ENCODE assay signal across 8 cellular contexts in the genomic region with DNA sequence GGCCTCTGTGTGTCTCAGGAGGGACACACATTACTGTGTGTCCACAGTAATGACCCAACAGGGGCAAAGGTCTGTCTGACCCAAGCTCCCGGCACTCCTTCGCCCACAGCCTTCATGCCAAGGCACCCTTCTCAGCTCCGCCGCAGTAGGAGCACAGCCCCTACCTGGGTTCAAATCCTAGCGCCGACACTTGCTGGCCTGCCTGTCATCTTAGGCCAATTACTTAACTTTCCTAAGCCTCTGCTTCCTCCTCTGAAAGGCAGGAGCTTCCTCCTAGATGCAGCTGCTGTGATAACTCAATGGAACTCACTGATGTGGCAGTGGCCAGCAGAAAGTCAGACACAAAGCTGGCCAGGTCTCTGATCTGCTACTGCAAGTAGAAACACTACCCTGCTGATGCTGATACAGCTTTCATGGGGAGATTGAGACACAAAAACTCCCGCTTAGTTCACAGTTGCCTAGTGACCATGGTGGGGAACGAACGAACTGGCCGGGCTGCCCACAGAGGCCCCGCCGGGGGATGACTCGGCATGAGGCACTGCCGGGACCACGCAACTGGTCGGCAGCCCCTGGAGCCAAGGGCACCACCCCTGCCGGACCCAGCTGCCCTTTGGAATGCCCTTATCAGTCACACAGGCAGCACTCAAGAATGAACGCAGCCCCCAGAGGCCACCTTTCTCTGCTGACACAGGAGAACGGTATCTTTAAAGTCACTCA. TPM values are rescaled to one million over a fixed set of nuclear protein-coding genes. Genes with fewer than 3 reads are reported as not detected.
A peak's percentile ranks its signal among the peaks of the same experiment; 100 is the strongest.
DNase-seq lines count a peak whose midpoint lies in the region; ATAC-seq, FAIRE-seq and TF ChIP-seq lines count a peak whose summit lies in the region.

No MANE protein-coding gene starts in this region.

- H3K36me3 ChIP-seq in HepG2 (replicated peaks in 1 of 2; ENCODE audit: control insufficient read depth in 1 of 2, insufficient read depth in 2 of 2, low read length in 2 of 2) = peaks cover 2 to 28% of the 10 kb centered on the region in 2 experiments; a peak in 2 of 5 replicates
- H3K36me3 ChIP-seq in thymus (ENCODE audit: control insufficient read depth, insufficient read depth) = peaks cover 48% of the 10 kb centered on the region

- peaks cover 0 to 2% (median 0%) of the 10 kb centered on the region in 3 donors for H3K9me3 Mint-ChIP-seq in IgD-negative memory B cell

- POLR2A ChIA-PET in AG04450 (lab: Yijun Ruan, JAX) (interaction anchor here (0.6 to 9.3 kb wide), 4 partner anchors 7 to 93 kb away, joined by 4 to 105 read pairs (median 22); partner anchors contain the start of gene EHD1), HepG2 (lab: Yijun Ruan, JAX) (interaction anchor here (0.8 to 3.5 kb wide), 10 partner anchors 8 to 24 kb away, joined by 3 to 20 read pairs (median 7); partner anchors contain the start of gene EHD1)

- H4K20me1 ChIP-seq in HepG2 (ENCODE audit: insufficient read depth, low read length) = no peaks in the 10 kb centered on the region; the same call in 1 of the 2 replicates

- H3K4me1 ChIP-seq in HepG2 (ENCODE audit: insufficient read depth, low read length) (peaks cover 62% of the 10 kb centered on the region), thymus (ENCODE audit: control insufficient read depth, insufficient read depth, low read length) (peaks cover 42% of the 10 kb centered on the region)

- peaks cover 2% of the 10 kb centered on the region for H3K27me3 Mint-ChIP-seq in IgD-negative memory B cell

- TF ChIP-seq POLR2A in HepG2 (IDR thresholded peaks at IDR 0.05; ENCODE audit: insufficient read depth in 1 of 2, low read depth in 2 of 2, low read length in 2 of 2) = no peak

- H3K9me3 ChIP-seq in AG04450 (ENCODE audit: control insufficient read depth, insufficient read depth, low read length) = no peaks in the 10 kb centered on the region; the same call in 1 of the 2 replicates
- H3K9me3 ChIP-seq in HepG2 (ENCODE audit: low read length) = no peaks in the 10 kb centered on the region
- no peaks in the 10 kb centered on the region for H3K9me3 ChIP-seq in thymus (ENCODE audit: control insufficient read depth)

- FAIRE-seq in HepG2 (lab: Jason Lieb, UNC) = peak; percentile 58

- H3K4me3 ChIP-seq in AG04450 (ENCODE audit: low read depth, low read length) (peak overlapping the region; percentile 25), astrocyte of the cerebellum (ENCODE audit: low read depth, low read length) (peak overlapping the region; percentile 26), HepG2 (replicated peaks in 1 of 3; ENCODE audit: insufficient read depth in 1 of 3, low read depth in 2 of 3, low read length in 3 of 3) (peak overlapping the region; percentile 39 to 57 (median 40); a peak in 5 of 6 replicates), thymus (ENCODE audit: low read length) (no peak overlapping the region)

- H3K27ac ChIP-seq in AG04450 (ENCODE audit: low read depth, low read length) (peak overlapping the region; percentile 95), HepG2 (ENCODE audit: extremely low read length, insufficient read depth, low read length) (peak overlapping the region; percentile 86), thymus (ENCODE audit: low read depth) (peak overlapping the region; percentile 67)

- peak overlapping the region in 2 of 3 donors; percentile 66 to 81 for H3K27ac Mint-ChIP-seq in IgD-negative memory B cell

- peak overlapping the region; percentile 83 for H3K4me2 ChIP-seq in HepG2 (ENCODE audit: low read depth, low read length)

- H3K27me3 ChIP-seq in AG04450 (ENCODE audit: control insufficient read depth, insufficient read depth, low read length) (no peaks in the 10 kb centered on the region), HepG2 (ENCODE audit: control insufficient read depth in 1 of 2, insufficient read depth in 2 of 2, low read length in 2 of 2) (no peaks in the 10 kb centered on the region), thymus (ENCODE audit: control insufficient read depth, insufficient read depth) (no peaks in the 10 kb centered on the region)

- in situ Hi-C loops in astrocyte of the cerebellum (cut with HindIII; ENCODE audit: low sequenced_read_pairs) (loop anchor here (25.0 kb wide), 1 partner anchor 108 kb away; the partner anchor contains the start of gene PYGM), HepG2 (cut with HindIII; ENCODE audit: extremely low pct_ligation_motif_present, low pct_unique_long_range_greater_than_20kb) (no loop called here)

- H3K79me2 ChIP-seq in HepG2 (ENCODE audit: insufficient read depth, low read length) = peaks cover 54% of the 10 kb centered on the region

- intact Hi-C loops in HepG2 (cut with micrococcal nuclease; ENCODE audit: unreplicated experiment) = loop anchor here (1.0 to 2.0 kb wide), 3 partner anchors 18 to 24 kb away; no protein-coding TSS in a partner anchor

- 31% methylated on average over 7 of the region's 19 CpGs for whole genome bisulfite sequencing in HepG2 (ENCODE audit: low lambda C conversion rate)
- WGBS in thymus = 80% methylated on average over 19 of the region's 19 CpGs

- TF ChIP-seq CTCF in AG04450 (IDR thresholded peaks at IDR 0.05; ENCODE audit: low read depth, low read length) (no peak; the same call in 1 of the 2 replicates), astrocyte of the cerebellum (IDR thresholded peaks at IDR 0.05; ENCODE audit: low read depth, low read length, missing control alignments) (no peak), HepG2 (CRISPR knock-in tag; IDR thresholded peaks at IDR 0.05) (peak; percentile 36)

- H3K9ac ChIP-seq in HepG2 (ENCODE audit: insufficient read depth, low read depth, low read length) = peak overlapping the region; percentile 58

- H3K4me1 Mint-ChIP-seq in IgD-negative memory B cell = peaks cover 55 to 73% (median 65%) of the 10 kb centered on the region in 3 donors

- ATAC-seq in HepG2 = peak; percentile 81
- no peak for ATAC-seq in HG03354 (IDR thresholded peaks at IDR 0.05; ENCODE audit: poor library complexity, severe bottlenecking, unreplicated experiment)

- TF ChIP-seq EP300 in HepG2 (IDR thresholded peaks at IDR 0.05; ENCODE audit: low read depth in 2 of 2, low read length in 2 of 2) = peak in 1 of 2 experiments; percentile 62; a peak in 1 of 4 replicates
- no peak for TF ChIP-seq EP300 in HepG2 (CRISPR knock-in tag; IDR thresholded peaks at IDR 0.05; ENCODE audit: borderline replicate concordance)

- peak overlapping the region; percentile 72 to 91 (median 90) for H3K4me3 Mint-ChIP-seq in IgD-negative memory B cell

- no peak for TF ChIP-seq RAD21 in HepG2 (CRISPR knock-in tag; IDR thresholded peaks at IDR 0.05)

- CTCF ChIA-PET in AG04450 (lab: Charles Lee) = interaction anchor here (1.3 to 3.6 kb wide), 2 partner anchors 8 to 18 kb away, joined by 5 to 11 read pairs; partner anchors contain the start of gene EHD1
- CTCF ChIA-PET in HepG2 (lab: Yijun Ruan, JAX; ENCODE audit: low intra/inter-chr PET ratio, low total read pairs) = interaction anchor here (1.6 kb wide), 1 partner anchor 24 kb away, joined by 5 read pairs; no protein-coding TSS in a partner anchor

- DNase-seq in AG04450 (ENCODE audit: low read depth, low spot score) (no peak), astrocyte of the cerebellum (ENCODE audit: low read depth) (no peak), HepG2 (ENCODE audit: low spot score) (peak; percentile 74), amniotic stem cell (lab: John Stamatoyannopoulos, UW) (no peak)
- no peak for DNase-seq in stimulated activated CD4-positive, alpha-beta T cell treated with anti-CD3 and anti-CD28 coated beads, Interleukin-4, amount 100 ng/mL, for 1 hour

- peaks cover 14% of the 10 kb centered on the region for H3K36me3 Mint-ChIP-seq in IgD-negative memory B cell

- H2AFZ ChIP-seq in HepG2 (ENCODE audit: low read length) = no peak overlapping the region

- no TSS peak for BruUV-seq in HepG2 (replicated peaks; lab: Mats Ljungman, UMichigan)

RNA-seq across cellular contexts. Expression of gene EHD1, which starts 8.1 kb away (rescaled TPM):
- 56.1 and 77.7 TPM in 2 replicates for polyA plus RNA-seq in AG04450 (2011; rRNA removed)
- polyA minus RNA-seq in AG04450 (2011; rRNA and poly(A)+ RNA removed) = 98.0 and 147 TPM in 2 replicates
- 210 TPM for polyA plus RNA-seq in IgD-negative memory B cell
- total RNA-seq in HepG2 (2016; rRNA removed; fragmentation: Illumina TruSeq; extraction: Trizol) = 22.0 and 26.6 TPM in 2 replicates
- 8.1 and 9.7 TPM in 2 replicates for total RNA-seq in HepG2 (2016; cell fraction: cytosol; rRNA removed; fragmentation: Illumina TruSeq; extraction: Trizol; ENCODE audit: low read depth)
- 22.9 and 29.1 TPM in 2 replicates for total RNA-seq in HepG2 (2016; cell fraction: insoluble cytoplasmic fraction; rRNA removed; fragmentation: Illumina TruSeq; extraction: Trizol)
- total RNA-seq in HepG2 (2016; cell fraction: membrane; rRNA removed; fragmentation: Illumina TruSeq; extraction: Trizol) = 11.0 and 11.5 TPM in 2 replicates
- total RNA-seq in HepG2 (2016; cell fraction: nucleus; rRNA removed; fragmentation: Illumina TruSeq; extraction: Trizol) = 16.8 and 19.6 TPM in 2 replicates
- 23.6 and 29.4 TPM in 2 replicates for polyA plus RNA-seq in HepG2 (2011; rRNA removed)
- polyA plus RNA-seq in HepG2 (2011; cell fraction: cytosol; rRNA removed) = 20.8 and 31.1 TPM in 2 replicates
- 42.3 and 43.0 TPM in 2 replicates for polyA plus RNA-seq in HepG2 (2011; cell fraction: nucleus; rRNA removed)
- polyA plus RNA-seq in HepG2 (2012) = 18.8 and 23.3 TPM in 2 replicates
- polyA plus RNA-seq in HepG2 (2016; cell fraction: cytosol; fragmentation: Illumina TruSeq; extraction: Trizol; ENCODE audit: low read depth) = 3.5 and 3.9 TPM in 2 replicates
- 29.0 and 35.3 TPM in 2 replicates for polyA plus RNA-seq in HepG2 (2016; cell fraction: insoluble cytoplasmic fraction; fragmentation: Illumina TruSeq; extraction: Trizol; ENCODE audit: low read depth)
- 7.9 and 9.3 TPM in 2 replicates for polyA plus RNA-seq in HepG2 (2016; cell fraction: membrane; fragmentation: Illumina TruSeq; extraction: Trizol; ENCODE audit: low read depth)
- 33.4 and 34.4 TPM in 2 replicates for polyA plus RNA-seq in HepG2 (2016; cell fraction: nucleus; fragmentation: Illumina TruSeq; extraction: Trizol; ENCODE audit: insufficient read depth, low read depth)
- 63.9 and 78.7 TPM in 2 replicates for polyA minus RNA-seq in HepG2 (2011; rRNA and poly(A)+ RNA removed; ENCODE audit: low replicate concordance)
- 21.2 and 28.0 TPM in 2 replicates for polyA minus RNA-seq in HepG2 (2011; cell fraction: cytosol; rRNA and poly(A)+ RNA removed)
- 15.5 and 22.1 TPM in 2 replicates for polyA minus RNA-seq in HepG2 (2011; cell fraction: nucleus; rRNA and poly(A)+ RNA removed)
- 32.3 TPM for polyA plus RNA-seq in thymus

RNA-seq across cellular contexts. Expression of gene CDC42BPG, which starts 25.9 kb away (rescaled TPM):
- polyA plus RNA-seq in AG04450 (2011; rRNA removed) = 0.02 and 0.04 TPM in 2 replicates
- polyA minus RNA-seq in AG04450 (2011; rRNA and poly(A)+ RNA removed) = 0.09 TPM in 1 of 2 replicates, not detected in the other
- 0.15 TPM for polyA plus RNA-seq in IgD-negative memory B cell
- total RNA-seq in HepG2 (2016; rRNA removed; fragmentation: Illumina TruSeq; extraction: Trizol) = 0.77 and 1.4 TPM in 2 replicates
- total RNA-seq in HepG2 (2016; cell fraction: cytosol; rRNA removed; fragmentation: Illumina TruSeq; extraction: Trizol; ENCODE audit: low read depth) = 0.10 and 0.35 TPM in 2 replicates
- total RNA-seq in HepG2 (2016; cell fraction: insoluble cytoplasmic fraction; rRNA removed; fragmentation: Illumina TruSeq; extraction: Trizol) = 0.42 and 1.4 TPM in 2 replicates
- 0.37 and 0.38 TPM in 2 replicates for total RNA-seq in HepG2 (2016; cell fraction: membrane; rRNA removed; fragmentation: Illumina TruSeq; extraction: Trizol)
- total RNA-seq in HepG2 (2016; cell fraction: nucleus; rRNA removed; fragmentation: Illumina TruSeq; extraction: Trizol) = 1.8 and 2.0 TPM in 2 replicates
- 0.55 and 0.99 TPM in 2 replicates for polyA plus RNA-seq in HepG2 (2011; rRNA removed)
- 0.34 and 0.54 TPM in 2 replicates for polyA plus RNA-seq in HepG2 (2011; cell fraction: cytosol; rRNA removed)
- 6.3 and 7.3 TPM in 2 replicates for polyA plus RNA-seq in HepG2 (2011; cell fraction: nucleus; rRNA removed)
- 1.2 and 1.3 TPM in 2 replicates for polyA plus RNA-seq in HepG2 (2012)
- polyA plus RNA-seq in HepG2 (2016; cell fraction: cytosol; fragmentation: Illumina TruSeq; extraction: Trizol; ENCODE audit: low read depth) = 0.06 and 0.11 TPM in 2 replicates
- polyA plus RNA-seq in HepG2 (2016; cell fraction: insoluble cytoplasmic fraction; fragmentation: Illumina TruSeq; extraction: Trizol; ENCODE audit: low read depth) = 0.63 and 0.75 TPM in 2 replicates
- 0.24 and 0.70 TPM in 2 replicates for polyA plus RNA-seq in HepG2 (2016; cell fraction: membrane; fragmentation: Illumina TruSeq; extraction: Trizol; ENCODE audit: low read depth)
- polyA plus RNA-seq in HepG2 (2016; cell fraction: nucleus; fragmentation: Illumina TruSeq; extraction: Trizol; ENCODE audit: insufficient read depth, low read depth) = 4.9 and 5.6 TPM in 2 replicates
- polyA minus RNA-seq in HepG2 (2011; rRNA and poly(A)+ RNA removed; ENCODE audit: low replicate concordance) = 1.3 and 2.7 TPM in 2 replicates
- polyA minus RNA-seq in HepG2 (2011; cell fraction: cytosol; rRNA and poly(A)+ RNA removed) = 0.59 and 1.6 TPM in 2 replicates
- polyA minus RNA-seq in HepG2 (2011; cell fraction: nucleus; rRNA and poly(A)+ RNA removed) = 1.9 and 4.0 TPM in 2 replicates
- polyA plus RNA-seq in thymus = 7.4 TPM

RNA-seq across cellular contexts. Expression of gene ATG2A, which starts 46.7 kb away (rescaled TPM):
- 3.7 and 5.1 TPM in 2 replicates for polyA plus RNA-seq in AG04450 (2011; rRNA removed)
- 6.6 and 9.0 TPM in 2 replicates for polyA minus RNA-seq in AG04450 (2011; rRNA and poly(A)+ RNA removed)
- polyA plus RNA-seq in IgD-negative memory B cell = 3.9 TPM
- 6.5 and 6.7 TPM in 2 replicates for total RNA-seq in HepG2 (2016; rRNA removed; fragmentation: Illumina TruSeq; extraction: Trizol)
- total RNA-seq in HepG2 (2016; cell fraction: cytosol; rRNA removed; fragmentation: Illumina TruSeq; extraction: Trizol; ENCODE audit: low read depth) = 5.0 and 5.3 TPM in 2 replicates
- 5.7 and 6.9 TPM in 2 replicates for total RNA-seq in HepG2 (2016; cell fraction: insoluble cytoplasmic fraction; rRNA removed; fragmentation: Illumina TruSeq; extraction: Trizol)
- 3.5 and 4.7 TPM in 2 replicates for total RNA-seq in HepG2 (2016; cell fraction: membrane; rRNA removed; fragmentation: Illumina TruSeq; extraction: Trizol)
- total RNA-seq in HepG2 (2016; cell fraction: nucleus; rRNA removed; fragmentation: Illumina TruSeq; extraction: Trizol) = 7.1 and 8.3 TPM in 2 replicates
- 8.0 and 13.2 TPM in 2 replicates for polyA plus RNA-seq in HepG2 (2011; rRNA removed)
- 4.6 and 6.5 TPM in 2 replicates for polyA plus RNA-seq in HepG2 (2011; cell fraction: cytosol; rRNA removed)
- 81.8 and 92.1 TPM in 2 replicates for polyA plus RNA-seq in HepG2 (2011; cell fraction: nucleus; rRNA removed)
- polyA plus RNA-seq in HepG2 (2012) = 14.9 and 21.4 TPM in 2 replicates
- polyA plus RNA-seq in HepG2 (2016; cell fraction: cytosol; fragmentation: Illumina TruSeq; extraction: Trizol; ENCODE audit: low read depth) = 1.0 and 1.2 TPM in 2 replicates
- 5.5 and 7.6 TPM in 2 replicates for polyA plus RNA-seq in HepG2 (2016; cell fraction: insoluble cytoplasmic fraction; fragmentation: Illumina TruSeq; extraction: Trizol; ENCODE audit: low read depth)
- polyA plus RNA-seq in HepG2 (2016; cell fraction: membrane; fragmentation: Illumina TruSeq; extraction: Trizol; ENCODE audit: low read depth) = 1.9 and 2.0 TPM in 2 replicates
- 19.9 and 22.1 TPM in 2 replicates for polyA plus RNA-seq in HepG2 (2016; cell fraction: nucleus; fragmentation: Illumina TruSeq; extraction: Trizol; ENCODE audit: insufficient read depth, low read depth)
- polyA minus RNA-seq in HepG2 (2011; rRNA and poly(A)+ RNA removed; ENCODE audit: low replicate concordance) = 20.7 and 23.4 TPM in 2 replicates
- polyA minus RNA-seq in HepG2 (2011; cell fraction: cytosol; rRNA and poly(A)+ RNA removed) = 11.5 and 17.2 TPM in 2 replicates
- polyA minus RNA-seq in HepG2 (2011; cell fraction: nucleus; rRNA and poly(A)+ RNA removed) = 24.7 and 27.0 TPM in 2 replicates
- 35.2 TPM for polyA plus RNA-seq in thymus

RNA-seq across cellular contexts. Expression of gene PPP2R5B, which starts 54.2 kb away (rescaled TPM):
- polyA plus RNA-seq in AG04450 (2011; rRNA removed) (11.2 and 16.6 TPM in 2 replicates), IgD-negative memory B cell (11.4 TPM), HepG2 (2011; rRNA removed) (8.3 and 12.6 TPM in 2 replicates), thymus (18.3 TPM)
- polyA minus RNA-seq in AG04450 (2011; rRNA and poly(A)+ RNA removed) = 7.7 and 12.2 TPM in 2 replicates
- 1.6 and 2.3 TPM in 2 replicates for total RNA-seq in HepG2 (2016; rRNA removed; fragmentation: Illumina TruSeq; extraction: Trizol)
- total RNA-seq in HepG2 (2016; cell fraction: cytosol; rRNA removed; fragmentation: Illumina TruSeq; extraction: Trizol; ENCODE audit: low read depth) = 0.53 and 0.61 TPM in 2 replicates
- total RNA-seq in HepG2 (2016; cell fraction: insoluble cytoplasmic fraction; rRNA removed; fragmentation: Illumina TruSeq; extraction: Trizol) = 1.6 and 2.9 TPM in 2 replicates
- total RNA-seq in HepG2 (2016; cell fraction: membrane; rRNA removed; fragmentation: Illumina TruSeq; extraction: Trizol) = 1.7 and 1.9 TPM in 2 replicates
- 1.9 and 2.8 TPM in 2 replicates for total RNA-seq in HepG2 (2016; cell fraction: nucleus; rRNA removed; fragmentation: Illumina TruSeq; extraction: Trizol)
- 5.2 and 5.5 TPM in 2 replicates for polyA plus RNA-seq in HepG2 (2011; cell fraction: cytosol; rRNA removed)
- polyA plus RNA-seq in HepG2 (2011; cell fraction: nucleus; rRNA removed) = 38.0 and 39.6 TPM in 2 replicates
- polyA plus RNA-seq in HepG2 (2012) = 6.5 and 7.2 TPM in 2 replicates
- 0.45 and 0.76 TPM in 2 replicates for polyA plus RNA-seq in HepG2 (2016; cell fraction: cytosol; fragmentation: Illumina TruSeq; extraction: Trizol; ENCODE audit: low read depth)
- 1.6 and 2.0 TPM in 2 replicates for polyA plus RNA-seq in HepG2 (2016; cell fraction: insoluble cytoplasmic fraction; fragmentation: Illumina TruSeq; extraction: Trizol; ENCODE audit: low read depth)
- polyA plus RNA-seq in HepG2 (2016; cell fraction: membrane; fragmentation: Illumina TruSeq; extraction: Trizol; ENCODE audit: low read depth) = 1.3 and 2.0 TPM in 2 replicates
- 6.5 and 7.0 TPM in 2 replicates for polyA plus RNA-seq in HepG2 (2016; cell fraction: nucleus; fragmentation: Illumina TruSeq; extraction: Trizol; ENCODE audit: insufficient read depth, low read depth)
- polyA minus RNA-seq in HepG2 (2011; rRNA and poly(A)+ RNA removed; ENCODE audit: low replicate concordance) = 4.2 and 6.0 TPM in 2 replicates
- polyA minus RNA-seq in HepG2 (2011; cell fraction: cytosol; rRNA and poly(A)+ RNA removed) = 2.0 and 4.1 TPM in 2 replicates
- 4.6 and 4.8 TPM in 2 replicates for polyA minus RNA-seq in HepG2 (2011; cell fraction: nucleus; rRNA and poly(A)+ RNA removed)

RNA-seq across cellular contexts. Expression of gene MEN1, which starts 60.0 kb away (rescaled TPM):
- polyA plus RNA-seq in AG04450 (2011; rRNA removed) (15.0 and 22.3 TPM in 2 replicates), IgD-negative memory B cell (36.4 TPM), HepG2 (2011; rRNA removed) (27.3 and 30.9 TPM in 2 replicates), thymus (33.4 TPM)
- polyA minus RNA-seq in AG04450 (2011; rRNA and poly(A)+ RNA removed) = 11.5 and 17.1 TPM in 2 replicates
- total RNA-seq in HepG2 (2016; rRNA removed; fragmentation: Illumina TruSeq; extraction: Trizol) = 15.3 and 20.5 TPM in 2 replicates
- 3.8 and 4.3 TPM in 2 replicates for total RNA-seq in HepG2 (2016; cell fraction: cytosol; rRNA removed; fragmentation: Illumina TruSeq; extraction: Trizol; ENCODE audit: low read depth)
- total RNA-seq in HepG2 (2016; cell fraction: insoluble cytoplasmic fraction; rRNA removed; fragmentation: Illumina TruSeq; extraction: Trizol) = 11.7 and 21.5 TPM in 2 replicates
- total RNA-seq in HepG2 (2016; cell fraction: membrane; rRNA removed; fragmentation: Illumina TruSeq; extraction: Trizol) = 9.8 and 11.2 TPM in 2 replicates
- 16.8 and 17.9 TPM in 2 replicates for total RNA-seq in HepG2 (2016; cell fraction: nucleus; rRNA removed; fragmentation: Illumina TruSeq; extraction: Trizol)
- polyA plus RNA-seq in HepG2 (2011; cell fraction: cytosol; rRNA removed) = 11.1 and 16.7 TPM in 2 replicates
- polyA plus RNA-seq in HepG2 (2011; cell fraction: nucleus; rRNA removed) = 97.2 and 109 TPM in 2 replicates
- 19.6 and 26.4 TPM in 2 replicates for polyA plus RNA-seq in HepG2 (2012)
- 5.0 and 5.9 TPM in 2 replicates for polyA plus RNA-seq in HepG2 (2016; cell fraction: cytosol; fragmentation: Illumina TruSeq; extraction: Trizol; ENCODE audit: low read depth)
- 24.4 and 31.0 TPM in 2 replicates for polyA plus RNA-seq in HepG2 (2016; cell fraction: insoluble cytoplasmic fraction; fragmentation: Illumina TruSeq; extraction: Trizol; ENCODE audit: low read depth)
- 13.6 and 15.0 TPM in 2 replicates for polyA plus RNA-seq in HepG2 (2016; cell fraction: membrane; fragmentation: Illumina TruSeq; extraction: Trizol; ENCODE audit: low read depth)
- polyA plus RNA-seq in HepG2 (2016; cell fraction: nucleus; fragmentation: Illumina TruSeq; extraction: Trizol; ENCODE audit: insufficient read depth, low read depth) = 70.2 and 70.8 TPM in 2 replicates
- 38.1 and 40.7 TPM in 2 replicates for polyA minus RNA-seq in HepG2 (2011; rRNA and poly(A)+ RNA removed; ENCODE audit: low replicate concordance)
- polyA minus RNA-seq in HepG2 (2011; cell fraction: cytosol; rRNA and poly(A)+ RNA removed) = 14.8 and 15.4 TPM in 2 replicates
- polyA minus RNA-seq in HepG2 (2011; cell fraction: nucleus; rRNA and poly(A)+ RNA removed) = 11.1 and 15.7 TPM in 2 replicates
